In the genomic region with DNA sequence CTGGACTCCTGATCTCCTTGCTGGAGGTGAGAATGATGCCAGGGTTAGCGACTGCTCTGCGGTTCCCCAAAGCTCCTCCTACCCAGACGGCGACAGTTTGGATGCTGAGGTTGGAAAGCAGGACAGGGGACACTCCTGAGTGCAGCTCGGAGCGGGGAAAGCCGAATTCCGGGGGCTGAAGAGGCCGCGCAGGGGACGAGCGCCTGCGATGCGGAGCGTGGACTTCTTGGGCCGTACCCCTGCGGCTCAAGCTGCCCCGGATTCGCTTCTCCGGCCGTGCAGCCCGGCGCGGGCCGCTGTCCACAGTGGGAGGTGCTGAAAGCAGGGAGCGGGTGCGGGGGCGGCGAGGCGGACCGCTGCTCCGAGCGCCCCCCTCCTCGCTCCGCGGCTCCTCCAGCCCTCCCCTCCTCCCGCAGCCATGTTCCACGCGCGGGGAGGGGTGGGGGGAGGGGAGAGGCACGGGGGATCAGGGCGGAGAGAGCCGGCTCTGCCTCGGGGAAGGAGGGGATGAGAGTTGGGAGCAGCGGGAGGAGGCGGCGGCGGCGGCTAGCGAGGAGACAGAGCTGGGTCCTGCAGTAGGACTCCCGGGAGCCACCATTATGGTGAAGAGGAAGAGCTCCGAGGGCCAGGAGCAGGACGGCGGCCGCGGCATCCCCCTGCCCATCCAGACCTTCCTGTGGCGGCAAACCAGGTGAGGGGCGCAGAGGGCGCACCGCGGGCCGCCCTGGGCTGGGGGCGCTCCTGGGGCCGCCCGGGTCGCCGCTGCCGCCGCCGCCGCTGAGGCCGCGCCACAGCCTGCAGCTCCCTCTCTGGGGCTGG, we compare ENCODE assay signal across 9 cellular contexts. TPM values are rescaled to one million over a fixed set of nuclear protein-coding genes. Genes with fewer than 3 reads are reported as not detected.
DNase-seq lines count a peak whose midpoint lies in the region; ATAC-seq and TF ChIP-seq lines count a peak whose summit lies in the region.
"Had no signal": no experiment of that assay in that cellular context is flagged by ENCODE, and none has a peak within 500 bp of the region (broad histone marks: within the 10 kb centered on the region; RNA-seq: fewer than 3 reads in every experiment).

A gene with protein sequence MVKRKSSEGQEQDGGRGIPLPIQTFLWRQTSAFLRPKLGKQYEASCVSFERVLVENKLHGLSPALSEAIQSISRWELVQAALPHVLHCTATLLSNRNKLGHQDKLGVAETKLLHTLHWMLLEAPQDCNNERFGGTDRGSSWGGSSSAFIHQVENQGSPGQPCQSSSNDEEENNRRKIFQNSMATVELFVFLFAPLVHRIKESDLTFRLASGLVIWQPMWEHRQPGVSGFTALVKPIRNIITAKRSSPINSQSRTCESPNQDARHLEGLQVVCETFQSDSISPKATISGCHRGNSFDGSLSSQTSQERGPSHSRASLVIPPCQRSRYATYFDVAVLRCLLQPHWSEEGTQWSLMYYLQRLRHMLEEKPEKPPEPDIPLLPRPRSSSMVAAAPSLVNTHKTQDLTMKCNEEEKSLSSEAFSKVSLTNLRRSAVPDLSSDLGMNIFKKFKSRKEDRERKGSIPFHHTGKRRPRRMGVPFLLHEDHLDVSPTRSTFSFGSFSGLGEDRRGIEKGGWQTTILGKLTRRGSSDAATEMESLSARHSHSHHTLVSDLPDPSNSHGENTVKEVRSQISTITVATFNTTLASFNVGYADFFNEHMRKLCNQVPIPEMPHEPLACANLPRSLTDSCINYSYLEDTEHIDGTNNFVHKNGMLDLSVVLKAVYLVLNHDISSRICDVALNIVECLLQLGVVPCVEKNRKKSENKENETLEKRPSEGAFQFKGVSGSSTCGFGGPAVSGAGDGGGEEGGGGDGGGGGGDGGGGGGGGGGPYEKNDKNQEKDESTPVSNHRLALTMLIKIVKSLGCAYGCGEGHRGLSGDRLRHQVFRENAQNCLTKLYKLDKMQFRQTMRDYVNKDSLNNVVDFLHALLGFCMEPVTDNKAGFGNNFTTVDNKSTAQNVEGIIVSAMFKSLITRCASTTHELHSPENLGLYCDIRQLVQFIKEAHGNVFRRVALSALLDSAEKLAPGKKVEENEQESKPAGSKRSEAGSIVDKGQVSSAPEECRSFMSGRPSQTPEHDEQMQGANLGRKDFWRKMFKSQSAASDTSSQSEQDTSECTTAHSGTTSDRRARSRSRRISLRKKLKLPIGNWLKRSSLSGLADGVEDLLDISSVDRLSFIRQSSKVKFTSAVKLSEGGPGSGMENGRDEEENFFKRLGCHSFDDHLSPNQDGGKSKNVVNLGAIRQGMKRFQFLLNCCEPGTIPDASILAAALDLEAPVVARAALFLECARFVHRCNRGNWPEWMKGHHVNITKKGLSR (N-terminal part only) (plus strand): TSS at position 359 of the 819 bp plus-strand sequence. CDS start 241 bp downstream, at position 600.

- H3K27me3 ChIP-seq in HAP-1 (ENCODE audit: low read depth) (peaks cover 19% of the 10 kb centered on the region), body of pancreas (no peaks in the 10 kb centered on the region), rectal smooth muscle tissue (ENCODE audit: control insufficient read depth, insufficient read depth, low read length) (no peaks in the 10 kb centered on the region), esophagus squamous epithelium (peaks cover 0 to 44% (median 0%) of the 10 kb centered on the region in 4 donors)

- peak within 1 kb of the TSS in 1 of 4 donors; percentile 3 for H3K27ac ChIP-seq in body of pancreas
- H3K27ac ChIP-seq in rectal smooth muscle tissue (ENCODE audit: low read depth, low read length) = no peak within 1 kb of the TSS
- H3K27ac ChIP-seq in esophagus squamous epithelium = no peak within 1 kb of the TSS

- peaks cover 32% of the 10 kb centered on the region for H3K27me3 Mint-ChIP-seq in Calu3 (ENCODE audit: unreplicated experiment)

- H3K4me3 Mint-ChIP-seq in Calu3 (ENCODE audit: low read depth, unreplicated experiment) = peak within 1 kb of the TSS; percentile 62

- BruUV-seq in Calu3 (replicated peaks; lab: Mats Ljungman, UMichigan) = no TSS peak

- CTCF ChIA-PET in Calu3 (lab: Charles Lee) = interaction anchor here (0.7 kb wide), 1 partner anchor 405 kb away, joined by 4 read pairs; no protein-coding TSS in a partner anchor

- intact Hi-C loops in Calu3 (cut with micrococcal nuclease; ENCODE audit: unreplicated experiment) (no loop called here), body of pancreas (cut with DNase I) (no loop called here), esophagus squamous epithelium (cut with DNase I) (no loop called here)

- DNase-seq in Calu3 (peak; percentile 80), HAP-1 (ENCODE audit: low spot score in 2 of 2) (peak; percentile 18 to 77), NCI-H524 (lab: John Stamatoyannopoulos, UW) (peak; percentile 58 to 67), body of pancreas (peak; percentile 73 to 85 (median 76)), hypothalamus (lab: John Stamatoyannopoulos, UW) (peak in 49 of 51 donors; percentile 5 to 83 (median 56)), esophagus squamous epithelium (lab: John Stamatoyannopoulos, UW) (no peak), GM19238 (ENCODE audit: insufficient read length, low spot score) (no peak)

- H3K9ac ChIP-seq in rectal smooth muscle tissue (ENCODE audit: low read length) = no peak within 1 kb of the TSS

- H3K4me3 ChIP-seq in HAP-1 (no peak within 1 kb of the TSS), body of pancreas (peak within 1 kb of the TSS in 1 of 2 donors; percentile 38), rectal smooth muscle tissue (ENCODE audit: low read length) (peak within 1 kb of the TSS; percentile 29), esophagus squamous epithelium (peak within 1 kb of the TSS in 2 of 4 donors; percentile 22 to 52)

- no peak for TF ChIP-seq CTCF in Calu3 (IDR thresholded peaks at IDR 0.05; ENCODE audit: unreplicated experiment)
- no peak for TF ChIP-seq CTCF in body of pancreas (IDR thresholded peaks at IDR 0.05)
- TF ChIP-seq CTCF in esophagus squamous epithelium (IDR thresholded peaks at IDR 0.05) = no peak

- H3K27ac Mint-ChIP-seq in Calu3 (ENCODE audit: unreplicated experiment) = no peak within 1 kb of the TSS

- peaks cover 7% of the 10 kb centered on the region for H3K4me1 Mint-ChIP-seq in Calu3 (ENCODE audit: low read depth, unreplicated experiment)

- no peaks in the 10 kb centered on the region for H3K36me3 Mint-ChIP-seq in Calu3 (ENCODE audit: insufficient read depth, unreplicated experiment)
- H3K36me3 Mint-ChIP-seq: naive thymus-derived CD8-positive, alpha-beta T cell had no signal

- H3K9me3 ChIP-seq in HAP-1 = no peaks in the 10 kb centered on the region
- H3K9me3 ChIP-seq in body of pancreas = no peaks in the 10 kb centered on the region
- no peaks in the 10 kb centered on the region for H3K9me3 ChIP-seq in esophagus squamous epithelium

- H3K9me3 Mint-ChIP-seq in Calu3 (ENCODE audit: low read depth, unreplicated experiment) = no peaks in the 10 kb centered on the region

- in situ Hi-C loops in HAP-1 (cut with MboI; ENCODE audit: low sequenced_read_pairs) = no loop called here

- peak; percentile 97 for ATAC-seq in body of pancreas
- ATAC-seq: naive thymus-derived CD8-positive, alpha-beta T cell had no signal

- no peaks in the 10 kb centered on the region for H3K4me1 ChIP-seq in HAP-1
- H3K4me1 ChIP-seq in body of pancreas = peaks cover 5% of the 10 kb centered on the region
- no peaks in the 10 kb centered on the region for H3K4me1 ChIP-seq in rectal smooth muscle tissue (ENCODE audit: control insufficient read depth, insufficient read depth, low read length)
- H3K4me1 ChIP-seq in esophagus squamous epithelium = peaks cover 0 to 8% (median 3%) of the 10 kb centered on the region in 3 donors

- H3K36me3 ChIP-seq in HAP-1 (replicated peaks) (no peaks in the 10 kb centered on the region), body of pancreas (replicated peaks in 1 of 2; ENCODE audit: insufficient read depth in 1 of 2, low read depth in 2 of 2) (no peaks in the 10 kb centered on the region), rectal smooth muscle tissue (ENCODE audit: control insufficient read depth, insufficient read depth, low read length) (no peaks in the 10 kb centered on the region), esophagus squamous epithelium (no peaks in the 10 kb centered on the region)

- peak in 1 of 3 donors; percentile 10 for TF ChIP-seq POLR2A in body of pancreas (IDR thresholded peaks at IDR 0.05)
- no peak for TF ChIP-seq POLR2A in esophagus squamous epithelium (IDR thresholded peaks at IDR 0.05)

- 1 to 7% methylated on average over 18 to 66 of the region's 73 CpGs for WGBS in body of pancreas, 2 donors
- WGBS in esophagus squamous epithelium, 2 donors = 5 to 9% methylated on average over 4 to 11 of the region's 73 CpGs

RNA-seq across cellular contexts. Expression of the gene that starts here (rescaled TPM):
- total RNA-seq in Calu3 (2022) = not detected in 2 replicates
- total RNA-seq in body of pancreas = 1 to 10 TPM; 1.8 to 4.0 TPM
- total RNA-seq in esophagus squamous epithelium = under 1 TPM in 1 of 4 donors, not detected in 3; 0.19 TPM
- total RNA-seq: naive thymus-derived CD8-positive, alpha-beta T cell had no signal

Comparison
In these comparisons a context has a peak if more than half of its experiments do, and no peak if none do; other contexts are left out.
1. Peak in DNase-seq in Calu3; RNA of the gene not detected or under 1 TPM.
2. DNase-seq: peak in HAP-1 (2 of 2), NCI-H524 (2 of 2), body of pancreas (4 of 4) and hypothalamus (49 of 51); none in esophagus squamous epithelium (single experiment) and GM19238 (single experiment).